Comparison of ENCODE assay signal across 1 cellular context in genomic region chr16:29899516-29900101, GRCh38.
A peak's percentile ranks its signal among the peaks of the same experiment; 100 is the strongest.
TF ChIP-seq lines count a peak whose summit lies in the region.

Gene SEZ6L2, minus strand, starts transcription at chr16:29899550. Its CDS starts 531 bp downstream, at chr16:29899019.

TF ChIP-seq in HepG2, 621 proteins besides CTCF, POLR2A, EP300 and RAD21 (continued from another document and continues in another):
- TF ChIP-seq, protein P1, sequence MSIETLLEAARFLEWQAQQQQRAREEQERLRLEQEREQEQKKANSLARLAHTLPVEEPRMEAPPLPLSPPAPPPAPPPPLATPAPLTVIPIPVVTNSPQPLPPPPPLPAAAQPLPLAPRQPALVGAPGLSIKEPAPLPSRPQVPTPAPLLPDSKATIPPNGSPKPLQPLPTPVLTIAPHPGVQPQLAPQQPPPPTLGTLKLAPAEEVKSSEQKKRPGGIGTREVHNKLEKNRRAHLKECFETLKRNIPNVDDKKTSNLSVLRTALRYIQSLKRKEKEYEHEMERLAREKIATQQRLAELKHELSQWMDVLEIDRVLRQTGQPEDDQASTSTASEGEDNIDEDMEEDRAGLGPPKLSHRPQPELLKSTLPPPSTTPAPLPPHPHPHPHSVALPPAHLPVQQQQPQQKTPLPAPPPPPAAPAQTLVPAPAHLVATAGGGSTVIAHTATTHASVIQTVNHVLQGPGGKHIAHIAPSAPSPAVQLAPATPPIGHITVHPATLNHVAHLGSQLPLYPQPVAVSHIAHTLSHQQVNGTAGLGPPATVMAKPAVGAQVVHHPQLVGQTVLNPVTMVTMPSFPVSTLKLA (IDR thresholded peaks at IDR 0.05) = no peak; the same call in 1 of the 2 replicates
- TF ChIP-seq, protein P2, sequence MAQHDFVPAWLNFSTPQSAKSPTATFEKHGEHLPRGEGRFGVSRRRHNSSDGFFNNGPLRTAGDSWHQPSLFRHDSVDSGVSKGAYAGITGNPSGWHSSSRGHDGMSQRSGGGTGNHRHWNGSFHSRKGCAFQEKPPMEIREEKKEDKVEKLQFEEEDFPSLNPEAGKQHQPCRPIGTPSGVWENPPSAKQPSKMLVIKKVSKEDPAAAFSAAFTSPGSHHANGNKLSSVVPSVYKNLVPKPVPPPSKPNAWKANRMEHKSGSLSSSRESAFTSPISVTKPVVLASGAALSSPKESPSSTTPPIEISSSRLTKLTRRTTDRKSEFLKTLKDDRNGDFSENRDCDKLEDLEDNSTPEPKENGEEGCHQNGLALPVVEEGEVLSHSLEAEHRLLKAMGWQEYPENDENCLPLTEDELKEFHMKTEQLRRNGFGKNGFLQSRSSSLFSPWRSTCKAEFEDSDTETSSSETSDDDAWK (CRISPR knock-in tag; IDR thresholded peaks at IDR 0.05) = no peak
- TF ChIP-seq PAX8 (CRISPR knock-in tag; IDR thresholded peaks at IDR 0.05; ENCODE audit: borderline replicate concordance) = no peak
- TF ChIP-seq ZNF839 (CRISPR knock-in tag; IDR thresholded peaks at IDR 0.05; ENCODE audit: borderline replicate concordance) = no peak
- no peak for TF ChIP-seq ZNF18 (CRISPR knock-in tag; IDR thresholded peaks at IDR 0.05; ENCODE audit: insufficient replicate concordance)
- TF ChIP-seq LCORL (IDR thresholded peaks at IDR 0.05) = no peak
- peak; percentile 80 for TF ChIP-seq LCORL (CRISPR knock-in tag; IDR thresholded peaks at IDR 0.05)
- no peak for TF ChIP-seq NFE2L2 (IDR thresholded peaks at IDR 0.05; ENCODE audit: low read length)
- no peak for TF ChIP-seq SMAD1 (CRISPR knock-in tag; IDR thresholded peaks at IDR 0.05; ENCODE audit: borderline replicate concordance, low read depth)
- TF ChIP-seq GRHL1 (CRISPR knock-in tag; conservative IDR thresholded peaks at IDR 0.05) = no peak
- TF ChIP-seq, protein P3, sequence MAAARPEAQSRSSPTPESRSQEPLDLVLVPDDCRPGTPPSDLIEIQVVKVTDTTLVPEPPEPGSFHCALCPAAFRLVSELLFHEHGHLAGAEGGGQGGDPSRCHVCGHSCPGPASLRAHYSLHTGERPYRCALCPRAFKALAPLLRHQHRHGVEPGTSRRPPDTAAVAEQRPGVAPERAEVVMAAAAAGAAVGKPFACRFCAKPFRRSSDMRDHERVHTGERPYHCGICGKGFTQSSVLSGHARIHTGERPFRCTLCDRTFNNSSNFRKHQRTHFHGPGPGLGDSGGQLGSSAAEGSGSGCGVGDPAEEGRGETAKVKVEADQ (CRISPR knock-in tag; IDR thresholded peaks at IDR 0.05; ENCODE audit: borderline replicate concordance) = no peak
- TF ChIP-seq, protein P4, sequence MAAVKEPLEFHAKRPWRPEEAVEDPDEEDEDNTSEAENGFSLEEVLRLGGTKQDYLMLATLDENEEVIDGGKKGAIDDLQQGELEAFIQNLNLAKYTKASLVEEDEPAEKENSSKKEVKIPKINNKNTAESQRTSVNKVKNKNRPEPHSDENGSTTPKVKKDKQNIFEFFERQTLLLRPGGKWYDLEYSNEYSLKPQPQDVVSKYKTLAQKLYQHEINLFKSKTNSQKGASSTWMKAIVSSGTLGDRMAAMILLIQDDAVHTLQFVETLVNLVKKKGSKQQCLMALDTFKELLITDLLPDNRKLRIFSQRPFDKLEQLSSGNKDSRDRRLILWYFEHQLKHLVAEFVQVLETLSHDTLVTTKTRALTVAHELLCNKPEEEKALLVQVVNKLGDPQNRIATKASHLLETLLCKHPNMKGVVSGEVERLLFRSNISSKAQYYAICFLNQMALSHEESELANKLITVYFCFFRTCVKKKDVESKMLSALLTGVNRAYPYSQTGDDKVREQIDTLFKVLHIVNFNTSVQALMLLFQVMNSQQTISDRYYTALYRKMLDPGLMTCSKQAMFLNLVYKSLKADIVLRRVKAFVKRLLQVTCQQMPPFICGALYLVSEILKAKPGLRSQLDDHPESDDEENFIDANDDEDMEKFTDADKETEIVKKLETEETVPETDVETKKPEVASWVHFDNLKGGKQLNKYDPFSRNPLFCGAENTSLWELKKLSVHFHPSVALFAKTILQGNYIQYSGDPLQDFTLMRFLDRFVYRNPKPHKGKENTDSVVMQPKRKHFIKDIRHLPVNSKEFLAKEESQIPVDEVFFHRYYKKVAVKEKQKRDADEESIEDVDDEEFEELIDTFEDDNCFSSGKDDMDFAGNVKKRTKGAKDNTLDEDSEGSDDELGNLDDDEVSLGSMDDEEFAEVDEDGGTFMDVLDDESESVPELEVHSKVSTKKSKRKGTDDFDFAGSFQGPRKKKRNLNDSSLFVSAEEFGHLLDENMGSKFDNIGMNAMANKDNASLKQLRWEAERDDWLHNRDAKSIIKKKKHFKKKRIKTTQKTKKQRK (IDR thresholded peaks at IDR 0.05; ENCODE audit: low read length) = no peak
- no peak for TF ChIP-seq PAWR (CRISPR knock-in tag; IDR thresholded peaks at IDR 0.05; ENCODE audit: borderline replicate concordance)
- TF ChIP-seq, protein P5, sequence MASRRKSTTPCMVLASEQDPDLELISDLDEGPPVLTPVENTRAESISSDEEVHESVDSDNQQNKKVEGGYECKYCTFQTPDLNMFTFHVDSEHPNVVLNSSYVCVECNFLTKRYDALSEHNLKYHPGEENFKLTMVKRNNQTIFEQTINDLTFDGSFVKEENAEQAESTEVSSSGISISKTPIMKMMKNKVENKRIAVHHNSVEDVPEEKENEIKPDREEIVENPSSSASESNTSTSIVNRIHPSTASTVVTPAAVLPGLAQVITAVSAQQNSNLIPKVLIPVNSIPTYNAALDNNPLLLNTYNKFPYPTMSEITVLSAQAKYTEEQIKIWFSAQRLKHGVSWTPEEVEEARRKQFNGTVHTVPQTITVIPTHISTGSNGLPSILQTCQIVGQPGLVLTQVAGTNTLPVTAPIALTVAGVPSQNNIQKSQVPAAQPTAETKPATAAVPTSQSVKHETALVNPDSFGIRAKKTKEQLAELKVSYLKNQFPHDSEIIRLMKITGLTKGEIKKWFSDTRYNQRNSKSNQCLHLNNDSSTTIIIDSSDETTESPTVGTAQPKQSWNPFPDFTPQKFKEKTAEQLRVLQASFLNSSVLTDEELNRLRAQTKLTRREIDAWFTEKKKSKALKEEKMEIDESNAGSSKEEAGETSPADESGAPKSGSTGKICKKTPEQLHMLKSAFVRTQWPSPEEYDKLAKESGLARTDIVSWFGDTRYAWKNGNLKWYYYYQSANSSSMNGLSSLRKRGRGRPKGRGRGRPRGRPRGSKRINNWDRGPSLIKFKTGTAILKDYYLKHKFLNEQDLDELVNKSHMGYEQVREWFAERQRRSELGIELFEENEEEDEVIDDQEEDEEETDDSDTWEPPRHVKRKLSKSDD (CRISPR knock-in tag; IDR thresholded peaks at IDR 0.05; ENCODE audit: low read depth) = no peak
- 0 out of 2 replicates have a peak, but pooled peaks have one; percentile 25 for TF ChIP-seq ZNF737 (CRISPR knock-in tag; IDR thresholded peaks at IDR 0.05; ENCODE audit: borderline replicate concordance)
- TF ChIP-seq KMT2A (CRISPR knock-in tag; IDR thresholded peaks at IDR 0.05) = peak; percentile 68; the same call in 1 of the 2 replicates
- TF ChIP-seq GLI4 (CRISPR knock-in tag; IDR thresholded peaks at IDR 0.05; ENCODE audit: borderline replicate concordance) = no peak; the same call in 1 of the 2 replicates
- TF ChIP-seq MTF1 (CRISPR knock-in tag; IDR thresholded peaks at IDR 0.05) = peak; percentile 97; the same call in 1 of the 2 replicates
- 0 out of 2 replicates have a peak, but pooled peaks have one; percentile 29 for TF ChIP-seq ZNF577 (CRISPR knock-in tag; IDR thresholded peaks at IDR 0.05; ENCODE audit: borderline replicate concordance, low read depth)
- TF ChIP-seq SETDB1 (CRISPR knock-in tag; IDR thresholded peaks at IDR 0.05; ENCODE audit: borderline replicate concordance) = no peak
- TF ChIP-seq WIZ (CRISPR knock-in tag; IDR thresholded peaks at IDR 0.05) = peak; percentile 47; the same call in 1 of the 2 replicates
- TF ChIP-seq IRX3 (CRISPR knock-in tag; IDR thresholded peaks at IDR 0.05; ENCODE audit: borderline replicate concordance, low read depth) = peak; percentile 95; the same call in 1 of the 2 replicates
- TF ChIP-seq SP2 (CRISPR knock-in tag; IDR thresholded peaks at IDR 0.05) = no peak
- TF ChIP-seq CREBL2 (CRISPR knock-in tag; IDR thresholded peaks at IDR 0.05; ENCODE audit: borderline replicate concordance) = peak; percentile 4; the same call in 1 of the 2 replicates
- TF ChIP-seq ZMAT3 (CRISPR knock-in tag; conservative IDR thresholded peaks at IDR 0.05) = no peak; the same call in 1 of the 2 replicates
- TF ChIP-seq KAT8 (CRISPR knock-in tag; IDR thresholded peaks at IDR 0.05) = peak; percentile 21
- TF ChIP-seq BHLHE40 (IDR thresholded peaks at IDR 0.05; ENCODE audit: low read length) = no peak
- peak; percentile 57; the same call in 1 of the 2 replicates for TF ChIP-seq CREB1 (IDR thresholded peaks at IDR 0.05)
- TF ChIP-seq CREB1 (CRISPR knock-in tag; IDR thresholded peaks at IDR 0.05) = no peak
- TF ChIP-seq DRAP1 (CRISPR knock-in tag; IDR thresholded peaks at IDR 0.05) = peak; percentile 81
- peak; percentile 35 for TF ChIP-seq FOXA3 (CRISPR knock-in tag; IDR thresholded peaks at IDR 0.05)
- no peak for TF ChIP-seq ZNF556 (CRISPR knock-in tag; IDR thresholded peaks at IDR 0.05; ENCODE audit: borderline replicate concordance)
- peak; percentile 95; the same call in 1 of the 2 replicates for TF ChIP-seq ZBED4 (CRISPR knock-in tag; IDR thresholded peaks at IDR 0.05; ENCODE audit: borderline replicate concordance)
- TF ChIP-seq, protein P6, sequence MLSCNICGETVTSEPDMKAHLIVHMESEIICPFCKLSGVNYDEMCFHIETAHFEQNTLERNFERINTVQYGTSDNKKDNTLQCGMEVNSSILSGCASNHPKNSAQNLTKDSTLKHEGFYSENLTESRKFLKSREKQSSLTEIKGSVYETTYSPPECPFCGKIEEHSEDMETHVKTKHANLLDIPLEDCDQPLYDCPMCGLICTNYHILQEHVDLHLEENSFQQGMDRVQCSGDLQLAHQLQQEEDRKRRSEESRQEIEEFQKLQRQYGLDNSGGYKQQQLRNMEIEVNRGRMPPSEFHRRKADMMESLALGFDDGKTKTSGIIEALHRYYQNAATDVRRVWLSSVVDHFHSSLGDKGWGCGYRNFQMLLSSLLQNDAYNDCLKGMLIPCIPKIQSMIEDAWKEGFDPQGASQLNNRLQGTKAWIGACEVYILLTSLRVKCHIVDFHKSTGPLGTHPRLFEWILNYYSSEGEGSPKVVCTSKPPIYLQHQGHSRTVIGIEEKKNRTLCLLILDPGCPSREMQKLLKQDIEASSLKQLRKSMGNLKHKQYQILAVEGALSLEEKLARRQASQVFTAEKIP (CRISPR knock-in tag; IDR thresholded peaks at IDR 0.05; ENCODE audit: borderline replicate concordance) = no peak
- TF ChIP-seq ZFP37 (CRISPR knock-in tag; IDR thresholded peaks at IDR 0.05; ENCODE audit: borderline replicate concordance) = peak; percentile 89; the same call in 1 of the 2 replicates
- peak; percentile 58; the same call in 1 of the 2 replicates for TF ChIP-seq NRL (CRISPR knock-in tag; IDR thresholded peaks at IDR 0.05; ENCODE audit: borderline replicate concordance)
- TF ChIP-seq ATM (IDR thresholded peaks at IDR 0.05; ENCODE audit: borderline replicate concordance) = no peak
- TF ChIP-seq, protein P7, sequence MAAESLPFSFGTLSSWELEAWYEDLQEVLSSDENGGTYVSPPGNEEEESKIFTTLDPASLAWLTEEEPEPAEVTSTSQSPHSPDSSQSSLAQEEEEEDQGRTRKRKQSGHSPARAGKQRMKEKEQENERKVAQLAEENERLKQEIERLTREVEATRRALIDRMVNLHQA (CRISPR knock-in tag; IDR thresholded peaks at IDR 0.05) = no peak
- TF ChIP-seq POLR2G (IDR thresholded peaks at IDR 0.05; ENCODE audit: low read depth, low read length) = peak; percentile 60
